ENCODE assay signal across 1 cellular context in the genomic region with DNA sequence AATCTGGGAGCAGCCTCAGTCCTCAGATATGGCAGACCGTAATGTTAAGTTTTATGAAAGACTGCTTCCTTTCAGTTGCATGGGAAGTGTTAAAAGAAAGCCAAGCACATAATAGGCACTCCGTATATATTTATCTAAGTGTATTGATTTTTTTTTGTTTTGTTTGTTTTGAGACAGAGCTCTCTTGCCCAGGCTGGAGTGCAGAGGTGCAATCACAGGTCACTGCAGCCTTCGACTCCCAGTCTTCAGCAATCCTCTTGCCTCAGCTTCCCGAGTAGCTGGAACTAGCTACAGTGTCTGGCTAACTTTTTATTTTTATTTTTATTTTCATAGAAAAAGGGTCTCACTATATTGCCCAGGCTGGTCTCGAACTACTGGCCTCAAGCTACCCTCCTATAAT.
TF ChIP-seq lines count a peak whose summit lies in the region.

No MANE protein-coding gene starts in this region.

TF ChIP-seq in liver, 16 proteins besides CTCF, POLR2A, EP300 and RAD21 (continued from another document):
- TF ChIP-seq, protein P1, sequence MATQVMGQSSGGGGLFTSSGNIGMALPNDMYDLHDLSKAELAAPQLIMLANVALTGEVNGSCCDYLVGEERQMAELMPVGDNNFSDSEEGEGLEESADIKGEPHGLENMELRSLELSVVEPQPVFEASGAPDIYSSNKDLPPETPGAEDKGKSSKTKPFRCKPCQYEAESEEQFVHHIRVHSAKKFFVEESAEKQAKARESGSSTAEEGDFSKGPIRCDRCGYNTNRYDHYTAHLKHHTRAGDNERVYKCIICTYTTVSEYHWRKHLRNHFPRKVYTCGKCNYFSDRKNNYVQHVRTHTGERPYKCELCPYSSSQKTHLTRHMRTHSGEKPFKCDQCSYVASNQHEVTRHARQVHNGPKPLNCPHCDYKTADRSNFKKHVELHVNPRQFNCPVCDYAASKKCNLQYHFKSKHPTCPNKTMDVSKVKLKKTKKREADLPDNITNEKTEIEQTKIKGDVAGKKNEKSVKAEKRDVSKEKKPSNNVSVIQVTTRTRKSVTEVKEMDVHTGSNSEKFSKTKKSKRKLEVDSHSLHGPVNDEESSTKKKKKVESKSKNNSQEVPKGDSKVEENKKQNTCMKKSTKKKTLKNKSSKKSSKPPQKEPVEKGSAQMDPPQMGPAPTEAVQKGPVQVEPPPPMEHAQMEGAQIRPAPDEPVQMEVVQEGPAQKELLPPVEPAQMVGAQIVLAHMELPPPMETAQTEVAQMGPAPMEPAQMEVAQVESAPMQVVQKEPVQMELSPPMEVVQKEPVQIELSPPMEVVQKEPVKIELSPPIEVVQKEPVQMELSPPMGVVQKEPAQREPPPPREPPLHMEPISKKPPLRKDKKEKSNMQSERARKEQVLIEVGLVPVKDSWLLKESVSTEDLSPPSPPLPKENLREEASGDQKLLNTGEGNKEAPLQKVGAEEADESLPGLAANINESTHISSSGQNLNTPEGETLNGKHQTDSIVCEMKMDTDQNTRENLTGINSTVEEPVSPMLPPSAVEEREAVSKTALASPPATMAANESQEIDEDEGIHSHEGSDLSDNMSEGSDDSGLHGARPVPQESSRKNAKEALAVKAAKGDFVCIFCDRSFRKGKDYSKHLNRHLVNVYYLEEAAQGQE (IDR thresholded peaks at IDR 0.05): no peak
